ENCODE assay signal across 9 cellular contexts in the genomic region with DNA sequence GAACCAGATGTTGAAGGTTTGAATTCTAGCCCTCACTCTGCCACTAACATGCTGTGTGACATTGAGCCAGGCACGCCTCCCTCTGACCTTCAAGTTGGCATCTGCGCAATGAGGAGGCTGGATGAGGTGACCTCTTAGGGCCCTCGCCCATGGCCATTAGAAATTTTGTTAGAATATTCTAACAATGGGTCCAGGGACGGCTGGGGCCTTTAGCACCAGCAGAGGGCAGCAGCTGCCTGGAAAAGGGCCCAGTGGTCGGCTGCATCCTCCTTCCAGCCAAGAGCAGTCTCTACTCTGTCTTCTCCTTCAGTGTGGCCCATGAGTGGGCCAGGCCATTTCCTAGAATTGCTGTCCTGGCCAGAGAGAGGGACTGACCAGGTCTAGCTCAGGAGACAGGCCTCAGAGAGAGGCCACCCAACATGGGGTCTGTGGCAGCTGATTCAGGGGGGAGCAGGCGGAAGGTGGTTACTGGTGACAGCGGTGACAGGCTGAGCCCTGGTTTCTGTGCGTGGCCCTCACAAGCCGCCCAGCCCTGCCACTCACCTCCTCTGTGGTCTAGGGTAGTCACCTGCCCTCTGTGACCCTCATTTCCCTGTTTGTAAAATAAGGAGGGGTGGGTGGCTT.
DNase-seq lines count a peak whose midpoint lies in the region; ATAC-seq and TF ChIP-seq lines count a peak whose summit lies in the region.
"Had no signal": no experiment of that assay in that cellular context is flagged by ENCODE, and none has a peak within 500 bp of the region (broad histone marks: within the 10 kb centered on the region; RNA-seq: fewer than 3 reads in every experiment).

No MANE protein-coding gene starts in this region.

- H3K4me1 ChIP-seq in colonic mucosa: no peaks in the 10 kb centered on the region
- peaks cover 0 to 38% (median 16%) of the 10 kb centered on the region in 4 donors for H3K4me1 ChIP-seq in tibial artery
- H3K4me1 ChIP-seq: SJSA1 had no signal

- TF ChIP-seq CTCF in colonic mucosa (IDR thresholded peaks at IDR 0.05): peak; percentile 43
- TF ChIP-seq CTCF in tibial artery (IDR thresholded peaks at IDR 0.05): peak; percentile 51 to 60

- H3K27me3 ChIP-seq in colonic mucosa: no peaks in the 10 kb centered on the region
- no peaks in the 10 kb centered on the region for H3K27me3 ChIP-seq in tibial artery
- H3K27me3 ChIP-seq: SJSA1 had no signal

- H3K9me3 ChIP-seq in colonic mucosa (no peaks in the 10 kb centered on the region), tibial artery (no peaks in the 10 kb centered on the region)
- H3K9me3 ChIP-seq: SJSA1 had no signal

- H3K4me3 ChIP-seq in colonic mucosa (no peak overlapping the region), tibial artery (no peak overlapping the region)
- H3K4me3 ChIP-seq: SJSA1 had no signal

- DNase-seq in DMS53 (lab: John Stamatoyannopoulos, UW) (peak; percentile 60), HPDE6-E6E7 (ENCODE audit: extremely low spot score) (peak; percentile 38), SK-N-DZ (ENCODE audit: low spot score) (peak; percentile 22), colonic mucosa (no peak), medulla oblongata (ENCODE audit: extremely low spot score) (peak; percentile 68), tibial artery (no peak)

- intact Hi-C loops in colonic mucosa (cut with DNase I) (no loop called here), tibial artery (cut with DNase I; ENCODE audit: low total_unique reads) (no loop called here)

- no peak for ATAC-seq in HG03457 (IDR thresholded peaks at IDR 0.05; ENCODE audit: unreplicated experiment)
- no peak for ATAC-seq in GM21423 (IDR thresholded peaks at IDR 0.05; ENCODE audit: unreplicated experiment)

- H3K36me3 ChIP-seq in colonic mucosa: peaks cover 12% of the 10 kb centered on the region
- H3K36me3 ChIP-seq in tibial artery: peaks cover 89 to 98% (median 95%) of the 10 kb centered on the region in 3 donors

- H3K9ac ChIP-seq in colonic mucosa (ENCODE audit: low read depth in 2 of 2, low read length in 2 of 2): no peak overlapping the region

- H3K27ac ChIP-seq in colonic mucosa (no peak overlapping the region), tibial artery (peak overlapping the region; percentile 68 to 100)
- H3K27ac ChIP-seq: SJSA1 had no signal

Comparison
In these comparisons a context has a peak if more than half of its experiments do, and no peak if none do; other contexts are left out.
1. DNase-seq: peak in DMS53 (single experiment), HPDE6-E6E7 (single experiment), SK-N-DZ (single experiment) and medulla oblongata (single experiment); none in colonic mucosa (single experiment) and tibial artery (0 of 2).